1 cellular context compared by ENCODE assay signal in genomic region chrX:101206471-101206870, GRCh38.
TF ChIP-seq lines count a peak whose summit lies in the region.

No MANE protein-coding gene starts in this region.

TF ChIP-seq in GM12878, 131 proteins besides CTCF, POLR2A, EP300 and RAD21:
- TF ChIP-seq, protein P1, sequence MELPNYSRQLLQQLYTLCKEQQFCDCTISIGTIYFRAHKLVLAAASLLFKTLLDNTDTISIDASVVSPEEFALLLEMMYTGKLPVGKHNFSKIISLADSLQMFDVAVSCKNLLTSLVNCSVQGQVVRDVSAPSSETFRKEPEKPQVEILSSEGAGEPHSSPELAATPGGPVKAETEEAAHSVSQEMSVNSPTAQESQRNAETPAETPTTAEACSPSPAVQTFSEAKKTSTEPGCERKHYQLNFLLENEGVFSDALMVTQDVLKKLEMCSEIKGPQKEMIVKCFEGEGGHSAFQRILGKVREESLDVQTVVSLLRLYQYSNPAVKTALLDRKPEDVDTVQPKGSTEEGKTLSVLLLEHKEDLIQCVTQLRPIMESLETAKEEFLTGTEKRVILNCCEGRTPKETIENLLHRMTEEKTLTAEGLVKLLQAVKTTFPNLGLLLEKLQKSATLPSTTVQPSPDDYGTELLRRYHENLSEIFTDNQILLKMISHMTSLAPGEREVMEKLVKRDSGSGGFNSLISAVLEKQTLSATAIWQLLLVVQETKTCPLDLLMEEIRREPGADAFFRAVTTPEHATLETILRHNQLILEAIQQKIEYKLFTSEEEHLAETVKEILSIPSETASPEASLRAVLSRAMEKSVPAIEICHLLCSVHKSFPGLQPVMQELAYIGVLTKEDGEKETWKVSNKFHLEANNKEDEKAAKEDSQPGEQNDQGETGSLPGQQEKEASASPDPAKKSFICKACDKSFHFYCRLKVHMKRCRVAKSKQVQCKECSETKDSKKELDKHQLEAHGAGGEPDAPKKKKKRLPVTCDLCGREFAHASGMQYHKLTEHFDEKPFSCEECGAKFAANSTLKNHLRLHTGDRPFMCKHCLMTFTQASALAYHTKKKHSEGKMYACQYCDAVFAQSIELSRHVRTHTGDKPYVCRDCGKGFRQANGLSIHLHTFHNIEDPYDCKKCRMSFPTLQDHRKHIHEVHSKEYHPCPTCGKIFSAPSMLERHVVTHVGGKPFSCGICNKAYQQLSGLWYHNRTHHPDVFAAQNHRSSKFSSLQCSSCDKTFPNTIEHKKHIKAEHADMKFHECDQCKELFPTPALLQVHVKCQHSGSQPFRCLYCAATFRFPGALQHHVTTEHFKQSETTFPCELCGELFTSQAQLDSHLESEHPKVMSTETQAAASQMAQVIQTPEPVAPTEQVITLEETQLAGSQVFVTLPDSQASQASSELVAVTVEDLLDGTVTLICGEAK (IDR thresholded peaks at IDR 0.05; ENCODE audit: borderline replicate concordance), result no peak
- TF ChIP-seq ZNF384 (IDR thresholded peaks at IDR 0.05; ENCODE audit: borderline replicate concordance, low read depth, low read length) (0 out of 2 replicates have a peak, but pooled peaks have one; percentile 48), SMC3 (IDR thresholded peaks at IDR 0.05; ENCODE audit: borderline replicate concordance, low read length) (peak; percentile 55; the same call in 1 of the 2 replicates)
